Comparison of ENCODE assay signal across 13 cellular contexts in the genomic region with DNA sequence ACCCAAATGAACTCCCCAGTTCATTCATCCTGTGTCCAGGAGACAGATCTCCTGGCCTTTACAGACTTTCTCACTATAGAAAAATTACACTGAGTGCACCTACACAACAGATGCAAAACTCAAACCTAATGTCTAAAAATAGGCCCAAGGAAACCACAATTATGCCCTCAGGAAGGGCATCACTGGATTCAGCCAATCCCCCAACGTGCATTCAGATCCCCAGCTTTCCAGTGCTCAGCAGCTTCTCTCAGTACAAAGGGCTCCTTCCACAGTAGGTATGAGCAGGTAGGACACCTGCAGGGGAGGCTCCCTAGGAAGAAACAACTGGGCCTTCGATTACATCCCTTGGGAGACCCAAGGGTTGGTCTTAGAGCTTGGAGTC. TPM values are rescaled to one million over a fixed set of nuclear protein-coding genes. Genes with fewer than 3 reads are reported as not detected.
DNase-seq lines count a peak whose midpoint lies in the region; ATAC-seq, FAIRE-seq and TF ChIP-seq lines count a peak whose summit lies in the region.
"Had no signal": no experiment of that assay in that cellular context is flagged by ENCODE, and none has a peak within 500 bp of the region (broad histone marks: within the 10 kb centered on the region; RNA-seq: fewer than 3 reads in every experiment).

No MANE protein-coding gene starts in this region.

- no peaks in the 10 kb centered on the region for H3K36me3 Mint-ChIP-seq in stimulated activated naive CD8-positive, alpha-beta T cell treated with anti-CD3 and anti-CD28 coated beads, Interleukin-15, Interleukin-2, amounts not matched to agents 100 ng/mL and 50 ng/mL, for 24 hours (ENCODE audit: low read depth)
- H3K36me3 Mint-ChIP-seq in immature natural killer cell = no peaks in the 10 kb centered on the region

- no peak for TF ChIP-seq CTCF in OCI-LY7 (conservative IDR thresholded peaks at IDR 0.05; ENCODE audit: low read length)

- intact Hi-C loops in OCI-LY7 (cut with micrococcal nuclease; ENCODE audit: unreplicated experiment) = no loop called here

- no peaks in the 10 kb centered on the region for H4K20me1 ChIP-seq in OCI-LY7 (ENCODE audit: insufficient read depth, low read length)

- H3K27ac ChIP-seq in OCI-LY7 (ENCODE audit: low read depth, low read length, poor library complexity, severe bottlenecking) = peak overlapping the region; percentile 20
- H3K27ac ChIP-seq: PC-9 had no signal

- DNase-seq in stimulated activated naive CD8-positive, alpha-beta T cell treated with anti-CD3 and anti-CD28 coated beads, Interleukin-15, Interleukin-2, amounts not matched to agents 100 U/mL and 50 U/mL, for 24 hours = no peak
- DNase-seq in OCI-LY7 (ENCODE audit: low spot score) (peak; percentile 50), immature natural killer cell (no peak), NCI-H526 treated with DMSO at 0.1 percent for 48 hours (lab: John Stamatoyannopoulos, UW) (no peak), HTR-8/SVneo (ENCODE audit: insufficient read length, low spot score) (no peak), medulla oblongata (ENCODE audit: extremely low spot score) (no peak)
- DNase-seq: effector CD4-positive, alpha-beta T cell; NCI-H226; PC-9; stimulated activated CD4-positive, alpha-beta T cell treated with anti-CD3 and anti-CD28 coated beads, Interleukin-1b, Interleukin-23, amount 100 ng/mL, for 48 hours had no signal

- FAIRE-seq in HTR-8/SVneo (lab: Jason Lieb, UNC) = no peak

- POLR2A ChIA-PET in OCI-LY7 (lab: Charles Lee) = interaction anchor here (0.6 to 0.8 kb wide), 2 partner anchors 150 to 175 kb away, joined by 3 to 5 read pairs; no protein-coding TSS in a partner anchor

- H3K9me2 ChIP-seq in OCI-LY7 (ENCODE audit: insufficient read depth, low read length) = no peaks in the 10 kb centered on the region

- CTCF ChIA-PET in OCI-LY7 (lab: Charles Lee; ENCODE audit: unreplicated experiment) = no interaction called here

- no peaks in the 10 kb centered on the region for H3K9me3 ChIP-seq in OCI-LY7 (ENCODE audit: low read length)
- H3K9me3 ChIP-seq: HAP-1 had no signal

- peaks cover 18% of the 10 kb centered on the region; the same call in 1 of the 2 replicates for H3K79me2 ChIP-seq in OCI-LY7 (ENCODE audit: insufficient read depth, low read depth, low read length)

- H2AFZ ChIP-seq in OCI-LY7 (ENCODE audit: low read length) = no peak overlapping the region
- H2AFZ ChIP-seq: PC-9 had no signal

- peaks cover 52% of the 10 kb centered on the region for H3K4me1 ChIP-seq in OCI-LY7 (ENCODE audit: insufficient read depth, low read length, poor library complexity, severe bottlenecking)
- H3K4me1 ChIP-seq: HAP-1 had no signal

- no peak for ATAC-seq in stimulated activated naive CD8-positive, alpha-beta T cell treated with anti-CD3 and anti-CD28 coated beads, Interleukin-15, Interleukin-2, amounts not matched to agents 100 U/mL and 50 U/mL, for 24 hours
- ATAC-seq in GM18498 (IDR thresholded peaks at IDR 0.05; ENCODE audit: unreplicated experiment) = no peak

- H3K9me3 Mint-ChIP-seq in stimulated activated naive CD8-positive, alpha-beta T cell treated with anti-CD3 and anti-CD28 coated beads, Interleukin-15, Interleukin-2, amounts not matched to agents 100 ng/mL and 50 ng/mL, for 24 hours = no peaks in the 10 kb centered on the region
- no peaks in the 10 kb centered on the region for H3K9me3 Mint-ChIP-seq in immature natural killer cell

- no peaks in the 10 kb centered on the region for H3K36me3 ChIP-seq in OCI-LY7 (ENCODE audit: insufficient read depth, low read length)
- H3K36me3 ChIP-seq: HAP-1 had no signal

- no peaks in the 10 kb centered on the region for H3K27me3 Mint-ChIP-seq in stimulated activated naive CD8-positive, alpha-beta T cell treated with anti-CD3 and anti-CD28 coated beads, Interleukin-15, Interleukin-2, amounts not matched to agents 100 ng/mL and 50 ng/mL, for 24 hours
- H3K27me3 Mint-ChIP-seq in immature natural killer cell (ENCODE audit: low read depth in 3 of 3) = peaks cover 0 to 2% (median 0%) of the 10 kb centered on the region in 3 donors

- peak overlapping the region; percentile 50 for H3K4me3 ChIP-seq in OCI-LY7 (ENCODE audit: low read depth, low read length, poor library complexity, severe bottlenecking)
- H3K4me3 ChIP-seq: HAP-1, PC-9 had no signal

- peak overlapping the region; percentile 28 for H3K4me3 Mint-ChIP-seq in stimulated activated naive CD8-positive, alpha-beta T cell treated with anti-CD3 and anti-CD28 coated beads, Interleukin-15, Interleukin-2, amounts not matched to agents 100 ng/mL and 50 ng/mL, for 24 hours
- H3K4me3 Mint-ChIP-seq in immature natural killer cell = peak overlapping the region; percentile 28 to 69 (median 53)

- H3K4me2 ChIP-seq in OCI-LY7 (ENCODE audit: low read length) = peak overlapping the region; percentile 66
- H3K4me2 ChIP-seq: PC-9 had no signal

- H3K4me1 Mint-ChIP-seq in stimulated activated naive CD8-positive, alpha-beta T cell treated with anti-CD3 and anti-CD28 coated beads, Interleukin-15, Interleukin-2, amounts not matched to agents 100 ng/mL and 50 ng/mL, for 24 hours (ENCODE audit: low read depth) = peaks cover 44% of the 10 kb centered on the region
- peaks cover 36 to 50% of the 10 kb centered on the region in 2 donors for H3K4me1 Mint-ChIP-seq in immature natural killer cell

- BruUV-seq in OCI-LY7 (replicated peaks; lab: Mats Ljungman, UMichigan) = no TSS peak

- H3K27ac Mint-ChIP-seq in stimulated activated naive CD8-positive, alpha-beta T cell treated with anti-CD3 and anti-CD28 coated beads, Interleukin-15, Interleukin-2, amounts not matched to agents 100 ng/mL and 50 ng/mL, for 24 hours = no peak overlapping the region
- peak overlapping the region in 4 of 6 donors; percentile 36 to 60 (median 46) for H3K27ac Mint-ChIP-seq in immature natural killer cell

RNA-seq across cellular contexts. Expression of a gene that starts 2.1 kb away (rescaled TPM):
- total RNA-seq in OCI-LY7 (2014; rRNA removed; shearing (Covaris generic)) = 3.4 and 5.3 TPM in 2 replicates
- total RNA-seq in OCI-LY7 (2022) = 4.6 TPM in 2 replicates
- polyA plus RNA-seq in immature natural killer cell = 1 to 10 TPM; 1.1 to 2.6 (median 2.3) TPM

RNA-seq across cellular contexts. Expression of a gene that starts 41.7 kb away (rescaled TPM):
- 2.3 and 2.6 TPM in 2 replicates for total RNA-seq in OCI-LY7 (2014; rRNA removed; shearing (Covaris generic))
- 4.5 and 4.6 TPM in 2 replicates for total RNA-seq in OCI-LY7 (2022)
- 1 to 10 TPM in 2 of 3 donors, not detected in 1; 1.9 to 3.0 TPM for polyA plus RNA-seq in immature natural killer cell
